ENCODE assay signal across 2 cellular contexts in genomic region chr7:148849393-148850098, GRCh38.
A peak's percentile ranks its signal among the peaks of the same experiment; 100 is the strongest.
TF ChIP-seq lines count a peak whose summit lies in the region.

No MANE protein-coding gene starts in this region.

TF ChIP-seq in GM23338, 12 proteins besides CTCF, POLR2A, EP300 and RAD21:
- TF ChIP-seq POLR2AphosphoS5 (IDR thresholded peaks at IDR 0.05; ENCODE audit: low read depth) (no peak), ZNF331 (CRISPR knock-in tag; IDR thresholded peaks at IDR 0.05; ENCODE audit: low read depth) (no peak), EZH2phosphoT487 (IDR thresholded peaks at IDR 0.05; ENCODE audit: unreplicated experiment) (no peak), JUNB (IDR thresholded peaks at IDR 0.05; ENCODE audit: unreplicated experiment) (no peak), STAT1 (IDR thresholded peaks at IDR 0.05; ENCODE audit: unreplicated experiment) (no peak), NANOG (IDR thresholded peaks at IDR 0.05; ENCODE audit: borderline replicate concordance) (no peak), ZNF114 (CRISPR knock-in tag; IDR thresholded peaks at IDR 0.05) (no peak), EZH2 (IDR thresholded peaks at IDR 0.05; ENCODE audit: low read depth, unreplicated experiment) (no peak), REST (IDR thresholded peaks at IDR 0.05; ENCODE audit: unreplicated experiment) (no peak), ETS1 (IDR thresholded peaks at IDR 0.05) (no peak), ZNF462 (CRISPR knock-in tag; IDR thresholded peaks at IDR 0.05) (no peak), CREB1 (CRISPR knock-in tag; IDR thresholded peaks at IDR 0.05; ENCODE audit: low read depth) (no peak)

TF ChIP-seq in K562, 482 proteins besides CTCF, POLR2A, EP300 and RAD21 (continues in another document):
- TF ChIP-seq CHD4 (IDR thresholded peaks at IDR 0.05; ENCODE audit: insufficient read depth, insufficient replicate concordance, low read depth, low read length, poor library complexity, severe bottlenecking) (no peak), KLF16 (IDR thresholded peaks at IDR 0.05) (no peak), HDAC2 (IDR thresholded peaks at IDR 0.05) (no peak), NKRF (IDR thresholded peaks at IDR 0.05; ENCODE audit: borderline replicate concordance) (no peak), SMAD1 (IDR thresholded peaks at IDR 0.05; ENCODE audit: low read depth, low read length, partially characterized antibody) (no peak), MTA2 (IDR thresholded peaks at IDR 0.05; ENCODE audit: low read depth) (no peak), PRPF4 (IDR thresholded peaks at IDR 0.05; ENCODE audit: insufficient read depth, low read depth, low read length, poor library complexity, severe bottlenecking) (no peak), ZFP1 (CRISPR knock-in tag; IDR thresholded peaks at IDR 0.05) (no peak), ZNF707 (CRISPR knock-in tag; conservative IDR thresholded peaks at IDR 0.05) (no peak), PKNOX1 (IDR thresholded peaks at IDR 0.05) (no peak), ZNF518B (CRISPR knock-in tag; IDR thresholded peaks at IDR 0.05) (no peak), POLR2AphosphoS5 (IDR thresholded peaks at IDR 0.05; ENCODE audit: control insufficient read depth, insufficient read depth, low read depth, low read length) (0 out of 2 replicates have a peak, but pooled peaks have one; percentile 21), E2F4 (CRISPR knock-in tag; IDR thresholded peaks at IDR 0.05; ENCODE audit: low read depth) (no peak), POLR2H (tag; IDR thresholded peaks at IDR 0.05; ENCODE audit: low read depth) (no peak), ZNF384 (IDR thresholded peaks at IDR 0.05; ENCODE audit: low read depth, low read length) (no peak), LCOR (CRISPR knock-in tag; IDR thresholded peaks at IDR 0.05) (peak; percentile 59; the same call in 1 of the 2 replicates), ZNF165 (CRISPR knock-in tag; IDR thresholded peaks at IDR 0.05; ENCODE audit: borderline replicate concordance) (no peak), RHOXF2B (CRISPR knock-in tag; conservative IDR thresholded peaks at IDR 0.05) (no peak), SMARCE1 (IDR thresholded peaks at IDR 0.05) (0 out of 2 replicates have a peak, but pooled peaks have one; percentile 13), SRSF1 (IDR thresholded peaks at IDR 0.05; ENCODE audit: low read depth, low read length) (no peak), MEIS2 (IDR thresholded peaks at IDR 0.05; ENCODE audit: partially characterized antibody) (peak; percentile 39), PURB (CRISPR knock-in tag; IDR thresholded peaks at IDR 0.05; ENCODE audit: low read depth) (no peak), ZBTB2 (IDR thresholded peaks at IDR 0.05) (no peak), HNRNPL (IDR thresholded peaks at IDR 0.05; ENCODE audit: low read depth, low read length) (no peak), TAF15 (IDR thresholded peaks at IDR 0.05; ENCODE audit: low read depth, low read length) (no peak), VEZF1 (CRISPR knock-in tag; IDR thresholded peaks at IDR 0.05) (no peak), NRF1 (conservative IDR thresholded peaks at IDR 0.05 in 1 of 2, IDR thresholded peaks at IDR 0.05 in 1 of 2) (no peak), EHMT2 (IDR thresholded peaks at IDR 0.05) (peak; percentile 12; the same call in 1 of the 2 replicates), RERE (CRISPR knock-in tag; IDR thresholded peaks at IDR 0.05; ENCODE audit: borderline replicate concordance) (0 out of 2 replicates have a peak, but pooled peaks have one; percentile 16)
